Comparison of ENCODE assay signal across 1 cellular context in the genomic region with DNA sequence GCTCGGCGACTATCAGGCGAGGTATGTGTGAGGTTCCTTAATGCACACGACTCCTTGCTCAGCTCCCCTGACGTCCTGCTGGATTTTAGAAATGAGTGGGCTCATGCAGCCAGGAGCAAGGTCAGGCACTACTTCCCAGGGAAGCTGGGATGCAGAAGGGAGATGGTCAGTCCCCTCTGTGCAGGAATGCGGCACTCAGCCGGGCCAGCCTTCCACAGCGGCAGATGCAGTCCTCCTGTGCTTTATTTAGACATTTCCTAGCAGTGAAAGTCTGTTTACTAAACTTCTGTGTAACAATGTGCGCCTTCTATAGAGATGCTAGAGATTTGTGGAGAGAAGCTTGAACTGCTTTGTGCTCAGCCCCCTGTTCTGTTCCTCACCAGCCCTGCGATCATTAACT.
TF ChIP-seq lines count a peak whose summit lies in the region.

No MANE protein-coding gene starts in this region.

TF ChIP-seq in GM23338, 12 proteins besides CTCF, POLR2A, EP300 and RAD21 (continued from another document):
- TF ChIP-seq, protein P1, sequence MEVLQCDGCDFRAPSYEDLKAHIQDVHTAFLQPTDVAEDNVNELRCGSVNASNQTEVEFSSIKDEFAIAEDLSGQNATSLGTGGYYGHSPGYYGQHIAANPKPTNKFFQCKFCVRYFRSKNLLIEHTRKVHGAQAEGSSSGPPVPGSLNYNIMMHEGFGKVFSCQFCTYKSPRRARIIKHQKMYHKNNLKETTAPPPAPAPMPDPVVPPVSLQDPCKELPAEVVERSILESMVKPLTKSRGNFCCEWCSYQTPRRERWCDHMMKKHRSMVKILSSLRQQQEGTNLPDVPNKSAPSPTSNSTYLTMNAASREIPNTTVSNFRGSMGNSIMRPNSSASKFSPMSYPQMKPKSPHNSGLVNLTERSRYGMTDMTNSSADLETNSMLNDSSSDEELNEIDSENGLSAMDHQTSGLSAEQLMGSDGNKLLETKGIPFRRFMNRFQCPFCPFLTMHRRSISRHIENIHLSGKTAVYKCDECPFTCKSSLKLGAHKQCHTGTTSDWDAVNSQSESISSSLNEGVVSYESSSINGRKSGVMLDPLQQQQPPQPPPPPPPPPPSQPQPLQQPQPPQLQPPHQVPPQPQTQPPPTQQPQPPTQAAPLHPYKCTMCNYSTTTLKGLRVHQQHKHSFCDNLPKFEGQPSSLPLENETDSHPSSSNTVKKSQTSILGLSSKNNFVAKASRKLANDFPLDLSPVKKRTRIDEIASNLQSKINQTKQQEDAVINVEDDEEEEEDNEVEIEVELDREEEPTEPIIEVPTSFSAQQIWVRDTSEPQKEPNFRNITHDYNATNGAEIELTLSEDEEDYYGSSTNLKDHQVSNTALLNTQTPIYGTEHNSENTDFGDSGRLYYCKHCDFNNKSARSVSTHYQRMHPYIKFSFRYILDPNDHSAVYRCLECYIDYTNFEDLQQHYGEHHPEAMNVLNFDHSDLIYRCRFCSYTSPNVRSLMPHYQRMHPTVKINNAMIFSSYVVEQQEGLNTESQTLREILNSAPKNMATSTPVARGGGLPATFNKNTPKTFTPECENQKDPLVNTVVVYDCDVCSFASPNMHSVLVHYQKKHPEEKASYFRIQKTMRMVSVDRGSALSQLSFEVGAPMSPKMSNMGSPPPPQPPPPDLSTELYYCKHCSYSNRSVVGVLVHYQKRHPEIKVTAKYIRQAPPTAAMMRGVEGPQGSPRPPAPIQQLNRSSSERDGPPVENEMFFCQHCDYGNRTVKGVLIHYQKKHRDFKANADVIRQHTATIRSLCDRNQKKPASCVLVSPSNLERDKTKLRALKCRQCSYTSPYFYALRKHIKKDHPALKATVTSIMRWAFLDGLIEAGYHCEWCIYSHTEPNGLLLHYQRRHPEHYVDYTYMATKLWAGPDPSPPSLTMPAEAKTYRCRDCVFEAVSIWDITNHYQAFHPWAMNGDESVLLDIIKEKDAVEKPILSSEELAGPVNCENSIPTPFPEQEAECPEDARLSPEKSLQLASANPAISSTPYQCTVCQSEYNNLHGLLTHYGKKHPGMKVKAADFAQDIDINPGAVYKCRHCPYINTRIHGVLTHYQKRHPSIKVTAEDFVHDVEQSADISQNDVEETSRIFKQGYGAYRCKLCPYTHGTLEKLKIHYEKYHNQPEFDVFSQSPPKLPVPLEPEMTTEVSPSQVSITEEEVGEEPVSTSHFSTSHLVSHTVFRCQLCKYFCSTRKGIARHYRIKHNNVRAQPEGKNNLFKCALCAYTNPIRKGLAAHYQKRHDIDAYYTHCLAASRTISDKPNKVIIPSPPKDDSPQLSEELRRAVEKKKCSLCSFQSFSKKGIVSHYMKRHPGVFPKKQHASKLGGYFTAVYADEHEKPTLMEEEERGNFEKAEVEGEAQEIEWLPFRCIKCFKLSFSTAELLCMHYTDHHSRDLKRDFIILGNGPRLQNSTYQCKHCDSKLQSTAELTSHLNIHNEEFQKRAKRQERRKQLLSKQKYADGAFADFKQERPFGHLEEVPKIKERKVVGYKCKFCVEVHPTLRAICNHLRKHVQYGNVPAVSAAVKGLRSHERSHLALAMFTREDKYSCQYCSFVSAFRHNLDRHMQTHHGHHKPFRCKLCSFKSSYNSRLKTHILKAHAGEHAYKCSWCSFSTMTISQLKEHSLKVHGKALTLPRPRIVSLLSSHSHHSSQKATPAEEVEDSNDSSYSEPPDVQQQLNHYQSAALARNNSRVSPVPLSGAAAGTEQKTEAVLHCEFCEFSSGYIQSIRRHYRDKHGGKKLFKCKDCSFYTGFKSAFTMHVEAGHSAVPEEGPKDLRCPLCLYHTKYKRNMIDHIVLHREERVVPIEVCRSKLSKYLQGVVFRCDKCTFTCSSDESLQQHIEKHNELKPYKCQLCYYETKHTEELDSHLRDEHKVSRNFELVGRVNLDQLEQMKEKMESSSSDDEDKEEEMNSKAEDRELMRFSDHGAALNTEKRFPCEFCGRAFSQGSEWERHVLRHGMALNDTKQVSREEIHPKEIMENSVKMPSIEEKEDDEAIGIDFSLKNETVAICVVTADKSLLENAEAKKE (CRISPR knock-in tag; IDR thresholded peaks at IDR 0.05) = no peak
- TF ChIP-seq EZH2phosphoT487 (IDR thresholded peaks at IDR 0.05; ENCODE audit: unreplicated experiment) = no peak
- TF ChIP-seq EZH2 (IDR thresholded peaks at IDR 0.05; ENCODE audit: low read depth, unreplicated experiment) = no peak
- TF ChIP-seq POLR2AphosphoS5 (IDR thresholded peaks at IDR 0.05; ENCODE audit: low read depth) = no peak
- TF ChIP-seq NANOG (IDR thresholded peaks at IDR 0.05; ENCODE audit: borderline replicate concordance) = no peak
TF ChIP-seq in GM23338: peak in this region for 0.
